ENCODE assay signal across 8 cellular contexts in the genomic region with DNA sequence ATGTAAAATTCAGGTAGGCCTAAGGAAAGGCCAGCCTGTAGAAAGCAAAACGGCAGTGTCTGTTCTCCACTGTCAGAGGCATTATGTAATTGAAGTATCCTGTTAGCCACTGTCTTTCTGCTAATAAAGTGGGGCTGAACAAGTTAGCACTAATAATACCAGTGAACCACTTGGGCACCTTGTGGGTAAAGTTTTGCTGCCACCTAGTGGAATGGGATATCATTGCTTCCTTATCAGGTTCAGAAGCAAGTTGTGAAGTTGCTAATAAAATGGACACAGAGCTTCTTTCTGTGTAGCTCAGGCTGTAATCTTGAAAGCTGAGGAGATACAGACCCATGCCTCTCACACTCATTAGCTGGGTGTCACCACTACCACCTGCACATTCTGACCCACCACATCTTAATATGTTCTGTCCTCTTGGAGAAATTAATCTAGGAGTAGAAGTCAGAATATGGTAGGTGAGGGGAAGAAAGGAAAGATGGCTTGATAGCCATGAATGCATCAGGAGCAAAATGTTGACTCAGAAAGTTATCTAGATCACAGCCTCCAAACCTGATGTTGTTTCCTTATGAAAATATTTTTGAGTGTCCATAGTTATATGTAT.
DNase-seq lines count a peak whose midpoint lies in the region; ATAC-seq and TF ChIP-seq lines count a peak whose summit lies in the region.

No MANE protein-coding gene starts in this region.

- no peak overlapping the region for H3K27ac ChIP-seq in thoracic aorta

- TF ChIP-seq CTCF in thoracic aorta (IDR thresholded peaks at IDR 0.05), result peak; percentile 80

- ATAC-seq in HG02759 (IDR thresholded peaks at IDR 0.05; ENCODE audit: unreplicated experiment) (peak; percentile 75), thoracic aorta (ENCODE audit: insufficient number of reproducible peaks, low FRiP score, low read depth) (no peak)

- no peaks in the 10 kb centered on the region for H3K27me3 ChIP-seq in thoracic aorta (replicated peaks; ENCODE audit: insufficient read depth)

- DNase-seq in activated gamma-delta T cell treated with Interleukin-2 at 50 U/mL for 16 hours, result peak; percentile 58
- DNase-seq in activated gamma-delta T cell (lab: John Stamatoyannopoulos, UW), result no peak
- peak; percentile 88 for DNase-seq in NCI-H2029 treated with DMSO at 0.1 percent for 48 hours (lab: John Stamatoyannopoulos, UW)
- DNase-seq in T-helper 2 cell treated with Interferon-gamma antibody and Interleukin-4, amounts not matched to agents 5 μg/mL and 100 μg/mL, for 36 hours (ENCODE audit: low spot score), result peak; percentile 35
- DNase-seq in ecto neural progenitor cell (ENCODE audit: low spot score), result peak; percentile 52
- DNase-seq in medulla oblongata (ENCODE audit: extremely low spot score), result peak; percentile 91
- no peak for DNase-seq in thoracic aorta (ENCODE audit: low spot score)

- H3K4me3 ChIP-seq in thoracic aorta, result no peak overlapping the region

- H3K27me3 Mint-ChIP-seq in T-helper 2 cell treated with Interferon-gamma antibody and Interleukin-4, amounts not matched to agents 5 μg/mL and 100 μg/mL, for 36 hours (ENCODE audit: low read depth), result peaks cover 48% of the 10 kb centered on the region

- H3K9me3 ChIP-seq in thoracic aorta, result no peaks in the 10 kb centered on the region

- no peaks in the 10 kb centered on the region for H3K36me3 Mint-ChIP-seq in T-helper 2 cell treated with Interferon-gamma antibody and Interleukin-4, amounts not matched to agents 5 μg/mL and 100 μg/mL, for 36 hours (ENCODE audit: low read depth)

- H3K9me3 Mint-ChIP-seq in T-helper 2 cell treated with Interferon-gamma antibody and Interleukin-4, amounts not matched to agents 5 μg/mL and 100 μg/mL, for 36 hours, result no peaks in the 10 kb centered on the region

- H3K4me3 Mint-ChIP-seq in T-helper 2 cell treated with Interferon-gamma antibody and Interleukin-4, amounts not matched to agents 5 μg/mL and 100 μg/mL, for 36 hours, result no peak overlapping the region

- no peaks in the 10 kb centered on the region for H3K36me3 ChIP-seq in thoracic aorta

- H3K27ac Mint-ChIP-seq in T-helper 2 cell treated with Interferon-gamma antibody and Interleukin-4, amounts not matched to agents 5 μg/mL and 100 μg/mL, for 36 hours, result no peak overlapping the region

- H3K4me1 ChIP-seq in thoracic aorta (ENCODE audit: control insufficient read depth in 1 of 2, low read depth in 2 of 2), result no peaks in the 10 kb centered on the region

- peaks cover 3% of the 10 kb centered on the region for H3K4me1 Mint-ChIP-seq in T-helper 2 cell treated with Interferon-gamma antibody and Interleukin-4, amounts not matched to agents 5 μg/mL and 100 μg/mL, for 36 hours (ENCODE audit: low read depth)

Comparison
In these comparisons a context has a peak if more than half of its experiments do, and no peak if none do; other contexts are left out.
1. DNase-seq: peak in activated gamma-delta T cell treated with Interleukin-2 at 50 U/mL for 16 hours (single experiment), NCI-H2029 treated with DMSO at 0.1 percent for 48 hours (single experiment), T-helper 2 cell treated with Interferon-gamma antibody and Interleukin-4, amounts not matched to agents 5 μg/mL and 100 μg/mL, for 36 hours (single experiment), ecto neural progenitor cell (single experiment) and medulla oblongata (single experiment); none in activated gamma-delta T cell (single experiment) and thoracic aorta (single experiment).